In genomic region chr3:134326760-134327593, GRCh38 we compare ENCODE assay signal across 9 cellular contexts. TPM values are rescaled to one million over a fixed set of nuclear protein-coding genes. Genes with fewer than 3 reads are reported as not detected.
DNase-seq lines count a peak whose midpoint lies in the region; ATAC-seq and TF ChIP-seq lines count a peak whose summit lies in the region.
"Had no signal": no experiment of that assay in that cellular context is flagged by ENCODE, and none has a peak within 500 bp of the region (broad histone marks: within the 10 kb centered on the region; RNA-seq: fewer than 3 reads in every experiment).

No MANE protein-coding gene starts in this region.

- H3K27ac Mint-ChIP-seq in nephron progenitor cell = peak overlapping the region; percentile 73

- no peak overlapping the region for H3K9ac ChIP-seq in fibroblast of lung (ENCODE audit: insufficient read depth, low read length)

- H4K20me1 ChIP-seq in fibroblast of lung (ENCODE audit: control insufficient read depth, extremely low read depth, insufficient read depth, low read length) = no peaks in the 10 kb centered on the region

- ATAC-seq in HG02678 (IDR thresholded peaks at IDR 0.05; ENCODE audit: unreplicated experiment) (no peak), HG03354 (IDR thresholded peaks at IDR 0.05; ENCODE audit: poor library complexity, severe bottlenecking, unreplicated experiment) (no peak)

- peak overlapping the region; percentile 44 for H3K4me2 ChIP-seq in fibroblast of lung (ENCODE audit: extremely low read depth, insufficient read depth, low read length)

- no peaks in the 10 kb centered on the region for H3K79me2 ChIP-seq in fibroblast of lung (ENCODE audit: control insufficient read depth, insufficient read depth, low read length)

- TF ChIP-seq CTCF in fibroblast of lung (conservative IDR thresholded peaks at IDR 0.05 in 1 of 2, IDR thresholded peaks at IDR 0.05 in 1 of 2; ENCODE audit: low read depth in 1 of 2, low read length in 2 of 2) (no peak), nephron progenitor cell (IDR thresholded peaks at IDR 0.05) (no peak)

- H3K9me3 Mint-ChIP-seq in nephron progenitor cell = no peaks in the 10 kb centered on the region

- H3K4me1 ChIP-seq in fibroblast of lung (ENCODE audit: control insufficient read depth, extremely low read depth, insufficient read depth, low read length) = peaks cover 46% of the 10 kb centered on the region

- H3K27ac ChIP-seq in fibroblast of lung (ENCODE audit: insufficient read depth, low read length) = peak overlapping the region; percentile 79

- no peak overlapping the region for H3K4me3 Mint-ChIP-seq in nephron progenitor cell

- no peaks in the 10 kb centered on the region for H3K36me3 ChIP-seq in fibroblast of lung (ENCODE audit: control insufficient read depth, insufficient read depth, low read length)

- H3K4me3 ChIP-seq in fibroblast of lung (replicated peaks in 1 of 4; ENCODE audit: control extremely low read depth in 1 of 4, insufficient read depth in 1 of 4, low read depth in 3 of 4, low read length in 4 of 4) = no peak overlapping the region

- peak; percentile 89 for DNase-seq in AG20443 (ENCODE audit: low spot score)
- DNase-seq in RPMI7951 (ENCODE audit: low read depth) = peak; percentile 96
- DNase-seq in fibroblast of lung (ENCODE audit: low read depth in 2 of 2) = peak; percentile 92 to 99
- peak; percentile 60 for DNase-seq in nephron progenitor cell
- no peak for DNase-seq in activated gamma-delta T cell (lab: John Stamatoyannopoulos, UW)
- no peak for DNase-seq in activated naive CD4-positive, alpha-beta T cell treated with Interleukin-2 at 50 U/mL for 16 hours
- DNase-seq: activated CD8-positive, alpha-beta memory T cell treated with anti-CD3 and anti-CD28 coated beads, Interleukin-2, amount 50 U/mL, for 4 hours had no signal

- H3K4me1 Mint-ChIP-seq in nephron progenitor cell = peaks cover 50% of the 10 kb centered on the region

- no peaks in the 10 kb centered on the region for H3K36me3 Mint-ChIP-seq in nephron progenitor cell (ENCODE audit: low read depth)

- H3K27me3 Mint-ChIP-seq in nephron progenitor cell (ENCODE audit: low read depth, poor library complexity) = peaks cover 13% of the 10 kb centered on the region

- H2AFZ ChIP-seq in fibroblast of lung (ENCODE audit: low read length) = no peak overlapping the region

- H3K27me3 ChIP-seq in fibroblast of lung (ENCODE audit: control insufficient read depth, insufficient read depth, low read length) = no peaks in the 10 kb centered on the region

- H3K9me3 ChIP-seq in fibroblast of lung (ENCODE audit: control insufficient read depth, insufficient read depth, low read depth, low read length) = no peaks in the 10 kb centered on the region

RNA-seq across cellular contexts. Expression of gene AMOTL2, which starts 47.3 kb away (rescaled TPM):
- total RNA-seq in RPMI7951 (2014; rRNA removed; shearing (Covaris generic)) = 13.1 and 15.1 TPM in 2 replicates
- 58.6 and 74.6 TPM in 2 replicates for total RNA-seq in fibroblast of lung
- 68.9 and 97.0 TPM in 2 replicates for polyA plus RNA-seq in fibroblast of lung
- 59.7 and 93.1 TPM in 2 replicates for polyA plus RNA-seq in fibroblast of lung (2012)
- 187 and 260 TPM in 2 replicates for polyA minus RNA-seq in fibroblast of lung (ENCODE audit: low replicate concordance)

Comparison
In these comparisons a context has a peak if more than half of its experiments do, and no peak if none do; other contexts are left out.
1. DNase-seq: peak in AG20443 (single experiment), RPMI7951 (single experiment), fibroblast of lung (2 of 2) and nephron progenitor cell (single experiment); none in activated gamma-delta T cell (single experiment) and activated naive CD4-positive, alpha-beta T cell treated with Interleukin-2 at 50 U/mL for 16 hours (single experiment).